29 cellular contexts compared by ENCODE assay signal in genomic region chr17:30226878-30227277, GRCh38. TPM values are rescaled to one million over a fixed set of nuclear protein-coding genes. Genes with fewer than 3 reads are reported as not detected.
A peak's percentile ranks its signal among the peaks of the same experiment; 100 is the strongest.
DNase-seq lines count a peak whose midpoint lies in the region; ATAC-seq and TF ChIP-seq lines count a peak whose summit lies in the region.
"Had no signal": no experiment of that assay in that cellular context is flagged by ENCODE, and none has a peak within 500 bp of the region (broad histone marks: within the 10 kb centered on the region; RNA-seq: fewer than 3 reads in every experiment).

No MANE protein-coding gene starts in this region.

- H3K27me3 ChIP-seq in esophagus squamous epithelium: peaks cover 0 to 14% (median 0%) of the 10 kb centered on the region in 4 donors
- H3K27me3 ChIP-seq: ascending aorta, BLaER1 had no signal

- in situ Hi-C loops in SK-MEL-5 (cut with HindIII; ENCODE audit: low pct_unique_long_range_greater_than_20kb, low sequenced_read_pairs): no loop called here

- no peaks in the 10 kb centered on the region for H3K36me3 ChIP-seq in esophagus squamous epithelium
- H3K36me3 ChIP-seq: ascending aorta, BLaER1, HAP-1, neural progenitor cell, SJSA1 had no signal

- intact Hi-C loops in esophagus squamous epithelium (cut with DNase I): no loop called here
- intact Hi-C loops in posterior vena cava (cut with DNase I): no loop called here

- H3K9me3 ChIP-seq in esophagus squamous epithelium: no peaks in the 10 kb centered on the region
- H3K9me3 ChIP-seq: ascending aorta, BLaER1, HAP-1, SJSA1 had no signal

- DNase-seq in ELF-1 (ENCODE audit: low read depth, low spot score): peak; percentile 47
- peak; percentile 86 for DNase-seq in SK-MEL-5 (ENCODE audit: low read depth, low spot score)
- no peak for DNase-seq in esophagus squamous epithelium (lab: John Stamatoyannopoulos, UW)
- DNase-seq in posterior vena cava (ENCODE audit: low spot score): peak; percentile 43
- no peak for DNase-seq in activated naive CD4-positive, alpha-beta T cell treated with Interleukin-2 at 50 U/mL for 16 hours
- DNase-seq in NCI-H1048 (lab: John Stamatoyannopoulos, UW): no peak
- DNase-seq: ACHN; activated CD4-positive, alpha-beta T cell treated with anti-CD3 and anti-CD28 coated beads, Interleukin-2, amount 50 U/mL, for 48 hours; activated CD8-positive, alpha-beta memory T cell treated with anti-CD3 and anti-CD28 coated beads, Interleukin-2, amount 50 U/mL, for 4 hours; central memory CD4-positive, alpha-beta T cell; DMS53; head of caudate nucleus; KG1; kidney glomerular epithelial cell; MM.1S; NCI-H1417; NCI-H2029 treated with DMSO at 0.1 percent for 48 hours; NCI-H2227 treated with DMSO at 0.1 percent for 48 hours; NCI-H748 treated with DMSO at 0.1 percent for 48 hours; stimulated activated naive CD8-positive, alpha-beta T cell treated with anti-CD3 and anti-CD28 coated beads, Interleukin-15, amount 100 ng/mL, for 72 hours had no signal

- no peak for TF ChIP-seq POLR2A in esophagus squamous epithelium (IDR thresholded peaks at IDR 0.05)

- peaks cover 0 to 69% (median 19%) of the 10 kb centered on the region in 3 donors for H3K4me1 ChIP-seq in esophagus squamous epithelium
- H3K4me1 ChIP-seq: ascending aorta, HAP-1, SJSA1 had no signal

- 50 to 58% methylated on average over 10 of the region's 10 CpGs for WGBS in esophagus squamous epithelium, 2 donors

- no peak for ATAC-seq in HG03354 (IDR thresholded peaks at IDR 0.05; ENCODE audit: poor library complexity, severe bottlenecking, unreplicated experiment)
- ATAC-seq: stimulated activated naive CD8-positive, alpha-beta T cell treated with anti-CD3 and anti-CD28 coated beads, Interleukin-15, amount 100 ng/mL, for 72 hours had no signal

- H3K27ac ChIP-seq in esophagus squamous epithelium: peak overlapping the region in 3 of 4 donors; percentile 52 to 75 (median 68)
- H3K27ac ChIP-seq: ascending aorta, BLaER1, neural progenitor cell, SJSA1 had no signal

- no peak overlapping the region for H3K4me3 ChIP-seq in esophagus squamous epithelium
- H3K4me3 ChIP-seq: ascending aorta, BLaER1, HAP-1, neural progenitor cell, SJSA1 had no signal

- no peak for TF ChIP-seq CTCF in esophagus squamous epithelium (IDR thresholded peaks at IDR 0.05)

RNA-seq across cellular contexts. Expression of gene SLC6A4, which starts 8.6 kb away (rescaled TPM):
- 0.19 and 0.24 TPM in 2 replicates for total RNA-seq in SK-MEL-5 (2014; rRNA removed; shearing (Covaris generic))
- polyA plus RNA-seq in SK-MEL-5 (2015; cell fraction: cytosol; rRNA removed): not detected in 2 replicates
- 0.26 TPM in 1 of 2 replicates, not detected in the other for polyA plus RNA-seq in SK-MEL-5 (2015; cell fraction: nucleus; rRNA removed)
- 1 to 10 TPM in 3 of 4 donors, under 1 TPM in 1; 0.48 to 8.2 (median 3.5) TPM for total RNA-seq in esophagus squamous epithelium
- under 1 TPM in 1 of 2 donors, not detected in 1; 0.28 TPM for total RNA-seq in posterior vena cava
- total RNA-seq: activated T-helper 1 cell treated with anti-CD3 and anti-CD28 coated beads, Interleukin-12 subunit alpha, Interleukin-12 subunit beta, Interleukin-2, Interleukin-4 antibody, amounts not matched to agents 30 ng/mL and 10 ng/mL and 1 ng/mL, durations not matched to agents 14 hours and 24 hours and 36 hours; HT1080; SJSA1; T-helper 1 cell treated with Interleukin-12 subunit alpha and Interleukin-12 subunit beta and Interleukin-4 antibody, amounts not matched to agents 30 ng/mL and 1 ng/mL, for 36 hours had no signal

Comparison
In these comparisons a context has a peak if more than half of its experiments do, and no peak if none do; other contexts are left out.
1. DNase-seq: peak in ELF-1 (single experiment), SK-MEL-5 (single experiment) and posterior vena cava (single experiment); none in esophagus squamous epithelium (single experiment), activated naive CD4-positive, alpha-beta T cell treated with Interleukin-2 at 50 U/mL for 16 hours (single experiment) and NCI-H1048 (single experiment).